In the genomic region with DNA sequence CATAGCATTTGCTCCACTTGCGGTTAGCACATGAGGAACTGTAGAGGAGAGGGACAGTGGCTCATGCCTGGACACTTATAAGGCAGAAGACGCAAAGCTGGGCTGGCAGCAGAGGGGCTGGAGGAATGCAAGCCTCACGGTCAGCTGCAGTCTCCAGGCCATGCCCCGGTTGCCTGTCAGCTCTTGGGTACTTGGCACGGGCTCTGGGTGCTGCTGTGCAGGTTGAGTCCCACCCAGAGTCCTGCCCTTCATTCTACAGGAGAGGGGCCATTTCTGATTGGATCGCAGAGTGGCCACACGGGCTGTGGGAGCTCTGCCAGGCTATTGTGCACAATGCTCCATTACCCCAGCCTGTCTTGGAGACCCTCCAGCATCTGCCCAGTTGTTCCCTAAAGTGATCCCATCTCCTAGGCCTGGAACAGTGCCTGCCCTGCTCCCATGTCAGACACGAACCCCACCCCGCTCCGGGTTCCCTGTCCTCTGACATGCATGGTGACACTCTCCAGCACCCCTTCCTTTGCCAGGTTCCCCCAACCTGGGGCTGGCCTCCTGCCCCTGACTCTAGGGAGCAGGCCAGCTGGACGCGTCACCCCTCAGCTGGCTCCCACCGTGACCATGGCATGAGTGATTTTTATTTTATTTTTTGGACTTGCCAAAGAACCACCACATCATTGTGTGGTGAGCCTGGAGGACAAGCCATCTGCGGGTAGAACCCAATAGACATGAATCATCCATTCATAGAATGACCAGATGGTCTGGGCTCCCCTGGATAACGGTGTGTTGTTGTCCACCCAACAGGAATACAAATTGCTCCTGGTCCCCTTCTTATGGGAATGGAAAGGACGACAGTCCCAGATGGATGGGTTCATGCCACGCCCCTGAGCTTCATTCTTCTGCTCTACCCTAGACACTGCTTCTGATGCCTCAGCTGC, we compare ENCODE assay signal across 16 cellular contexts. TPM values are rescaled to one million over a fixed set of nuclear protein-coding genes. Genes with fewer than 3 reads are reported as not detected.
DNase-seq lines count a peak whose midpoint lies in the region; ATAC-seq and TF ChIP-seq lines count a peak whose summit lies in the region.
"Had no signal": no experiment of that assay in that cellular context is flagged by ENCODE, and none has a peak within 500 bp of the region (broad histone marks: within the 10 kb centered on the region; RNA-seq: fewer than 3 reads in every experiment).

No MANE protein-coding gene starts in this region.

- intact Hi-C loops in prostate gland (cut with DNase I) = no loop called here

- no peak overlapping the region for H3K4me2 ChIP-seq in SK-N-SH
- H3K4me2 ChIP-seq: A549 had no signal

- no peaks in the 10 kb centered on the region for H3K36me3 Mint-ChIP-seq in endodermal cell (ENCODE audit: low read depth)
- H3K36me3 Mint-ChIP-seq: naive thymus-derived CD8-positive, alpha-beta T cell had no signal

- peak; percentile 10 for DNase-seq in SK-N-SH
- DNase-seq in NCI-H69 (lab: John Stamatoyannopoulos, UW) = peak; percentile 59
- no peak for DNase-seq in endodermal cell
- peak; percentile 3 for DNase-seq in prostate gland (ENCODE audit: low spot score)
- no peak for DNase-seq in NOMO-1 (lab: John Stamatoyannopoulos, UW; ENCODE audit: unreplicated experiment in 2 of 2)
- no peak for DNase-seq in NCI-H1436 (lab: John Stamatoyannopoulos, UW)
- no peak for DNase-seq in NCI-H2227 (lab: John Stamatoyannopoulos, UW; ENCODE audit: unreplicated experiment)
- DNase-seq: GOT3; naive thymus-derived CD8-positive, alpha-beta T cell; NCI-H146; NCI-H524 treated with DMSO at 0.1 percent for 48 hours; T1000 had no signal

- no peaks in the 10 kb centered on the region for H4K20me1 ChIP-seq in SK-N-SH (ENCODE audit: insufficient read depth)

- no peaks in the 10 kb centered on the region for H3F3A ChIP-seq in SK-N-SH (replicated peaks; ENCODE audit: insufficient read depth)

- CTCF ChIA-PET in SK-N-SH (lab: Yijun Ruan, JAX) = no interaction called here

- no peaks in the 10 kb centered on the region for H3K9me3 ChIP-seq in SK-N-SH
- no peaks in the 10 kb centered on the region for H3K9me3 ChIP-seq in endodermal cell (ENCODE audit: control insufficient read depth, low read length)
- no peaks in the 10 kb centered on the region for H3K9me3 ChIP-seq in prostate gland
- H3K9me3 ChIP-seq: A549 had no signal

- TF ChIP-seq CTCF in SK-N-SH (IDR thresholded peaks at IDR 0.05) (no peak), endodermal cell (conservative IDR thresholded peaks at IDR 0.05) (no peak), prostate gland (IDR thresholded peaks at IDR 0.05) (no peak)

- H3K4me1 Mint-ChIP-seq in endodermal cell = peaks cover 14% of the 10 kb centered on the region

- TF ChIP-seq POLR2A in prostate gland (IDR thresholded peaks at IDR 0.05) = no peak

- no peaks in the 10 kb centered on the region for H3K79me2 ChIP-seq in SK-N-SH (ENCODE audit: insufficient read depth)

- no peaks in the 10 kb centered on the region for H3K9me3 Mint-ChIP-seq in endodermal cell
- H3K9me3 Mint-ChIP-seq: naive thymus-derived CD8-positive, alpha-beta T cell had no signal

- no peak for TF ChIP-seq RAD21 in SK-N-SH (IDR thresholded peaks at IDR 0.05; ENCODE audit: low read length)

- POLR2A ChIA-PET in SK-N-SH (lab: Yijun Ruan, JAX) = no interaction called here

- H3K27ac Mint-ChIP-seq in endodermal cell = peak overlapping the region; percentile 66

- H3K9ac ChIP-seq in SK-N-SH (no peak overlapping the region), endodermal cell (ENCODE audit: extremely low read depth, low read length, poor library complexity, severe bottlenecking) (no peak overlapping the region)

- H2AFZ ChIP-seq in SK-N-SH (ENCODE audit: low read depth) = no peak overlapping the region

- H3K4me3 ChIP-seq in SK-N-SH (ENCODE audit: low read depth in 2 of 2, low read length in 1 of 2) (no peak overlapping the region), endodermal cell (ENCODE audit: low read length) (no peak overlapping the region), prostate gland (no peak overlapping the region)
- H3K4me3 ChIP-seq: A549 had no signal

- H3K4me3 Mint-ChIP-seq in endodermal cell = no peak overlapping the region
- H3K4me3 Mint-ChIP-seq: naive thymus-derived CD8-positive, alpha-beta T cell had no signal

- TF ChIP-seq EP300 in SK-N-SH (IDR thresholded peaks at IDR 0.05; ENCODE audit: borderline replicate concordance in 1 of 2, low read depth in 1 of 2, low read length in 1 of 2) = no peak

- no peaks in the 10 kb centered on the region for H3K9me2 ChIP-seq in SK-N-SH

- H3K36me3 ChIP-seq in SK-N-SH (replicated peaks in 1 of 2; ENCODE audit: control insufficient read depth in 1 of 2, insufficient read depth in 2 of 2, low read length in 1 of 2) = no peaks in the 10 kb centered on the region
- no peaks in the 10 kb centered on the region for H3K36me3 ChIP-seq in endodermal cell (ENCODE audit: control insufficient read depth, insufficient read depth, low read length)
- H3K36me3 ChIP-seq in prostate gland = no peaks in the 10 kb centered on the region

- WGBS in SK-N-SH (ENCODE audit: low lambda C conversion rate) = 71% methylated on average over 15 of the region's 17 CpGs
- WGBS in endodermal cell (ENCODE audit: insufficient coverage in 1 of 2, insufficient read length in 1 of 2), 2 experiments = 88 to 94% methylated on average over 9 to 17 of the region's 17 CpGs
- 85% methylated on average over 17 of the region's 17 CpGs for WGBS in prostate gland

- H3K27me3 ChIP-seq in SK-N-SH (ENCODE audit: insufficient read depth) = no peaks in the 10 kb centered on the region
- no peaks in the 10 kb centered on the region for H3K27me3 ChIP-seq in endodermal cell (ENCODE audit: control insufficient read depth, insufficient read depth, low read length, poor library complexity, severe bottlenecking)
- no peaks in the 10 kb centered on the region for H3K27me3 ChIP-seq in prostate gland (replicated peaks; ENCODE audit: insufficient read depth)

- H3K27ac ChIP-seq in SK-N-SH (ENCODE audit: low read depth in 2 of 2, low read length in 1 of 2) (no peak overlapping the region), endodermal cell (ENCODE audit: low read depth, low read length) (no peak overlapping the region), prostate gland (no peak overlapping the region)
- H3K27ac ChIP-seq: A549, epithelial cell of prostate had no signal

- ATAC-seq in SK-N-SH treated with all-trans-retinoic acid at 6 μM for 48 hours = no peak
- ATAC-seq: A549; left colon; naive thymus-derived CD8-positive, alpha-beta T cell had no signal

- H3K4me1 ChIP-seq in SK-N-SH (ENCODE audit: control insufficient read depth in 1 of 2, insufficient read depth in 2 of 2, low read depth in 1 of 2, low read length in 1 of 2) (peaks cover 0 to 34% of the 10 kb centered on the region in 2 experiments; a peak in 1 of 4 replicates), endodermal cell (ENCODE audit: control insufficient read depth, insufficient read depth, low read length) (peaks cover 6% of the 10 kb centered on the region), prostate gland (replicated peaks) (peaks cover 6% of the 10 kb centered on the region)
- H3K4me1 ChIP-seq: A549 had no signal

- H3K27me3 Mint-ChIP-seq in endodermal cell (ENCODE audit: insufficient read depth) = peaks cover 4% of the 10 kb centered on the region
- H3K27me3 Mint-ChIP-seq: naive thymus-derived CD8-positive, alpha-beta T cell had no signal

TF ChIP-seq in SK-N-SH, 30 proteins besides CTCF, POLR2A, EP300 and RAD21 (continues in another document):
- TF ChIP-seq RFX5 (IDR thresholded peaks at IDR 0.05; ENCODE audit: low read length) (no peak), FOSL2 (IDR thresholded peaks at IDR 0.05; ENCODE audit: borderline replicate concordance, low read depth) (no peak), EZH2phosphoT487 (IDR thresholded peaks at IDR 0.05; ENCODE audit: borderline replicate concordance, low read depth) (no peak)
- TF ChIP-seq, protein P1, sequence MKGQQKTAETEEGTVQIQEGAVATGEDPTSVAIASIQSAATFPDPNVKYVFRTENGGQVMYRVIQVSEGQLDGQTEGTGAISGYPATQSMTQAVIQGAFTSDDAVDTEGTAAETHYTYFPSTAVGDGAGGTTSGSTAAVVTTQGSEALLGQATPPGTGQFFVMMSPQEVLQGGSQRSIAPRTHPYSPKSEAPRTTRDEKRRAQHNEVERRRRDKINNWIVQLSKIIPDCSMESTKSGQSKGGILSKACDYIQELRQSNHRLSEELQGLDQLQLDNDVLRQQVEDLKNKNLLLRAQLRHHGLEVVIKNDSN (IDR thresholded peaks at IDR 0.05; ENCODE audit: borderline replicate concordance, low read depth) = no peak

TF ChIP-seq in SK-N-SH treated with all-trans-retinoic acid at 6 μM for 48 hours, 23 proteins besides CTCF, POLR2A, EP300 and RAD21:
- TF ChIP-seq ISL1 (CRISPR knock-in tag; IDR thresholded peaks at IDR 0.05) (no peak), ZNF565 (CRISPR knock-in tag; conservative IDR thresholded peaks at IDR 0.05; ENCODE audit: low read depth) (no peak), SNAI2 (CRISPR knock-in tag; IDR thresholded peaks at IDR 0.05) (no peak), ARNTL (CRISPR knock-in tag; IDR thresholded peaks at IDR 0.05; ENCODE audit: borderline replicate concordance, low read depth) (no peak)

RNA-seq across cellular contexts. Expression of a gene that starts 51.0 kb away (rescaled TPM):
- polyA plus RNA-seq in SK-N-SH (2012; rRNA removed) = 7.1 and 8.6 TPM in 2 replicates
- 9.4 and 11.1 TPM in 2 replicates for polyA plus RNA-seq in SK-N-SH (2012; cell fraction: cytosol; rRNA removed)
- 7.4 and 9.3 TPM in 2 replicates for polyA plus RNA-seq in SK-N-SH (2012; cell fraction: nucleus; rRNA removed)
- total RNA-seq in endodermal cell (10 to 100 TPM; 18.7 to 18.9 TPM), prostate gland (10 to 100 TPM; 16.6 to 56.5 TPM)
- 58.0 TPM for polyA plus RNA-seq in endodermal cell (2013, experiment 1 of 2)
- polyA plus RNA-seq in endodermal cell (2013, experiment 2 of 2) = 51.5 TPM

Comparison
In these comparisons a context has a peak if more than half of its experiments do, and no peak if none do; other contexts are left out.
1. DNase-seq: peak in SK-N-SH (single experiment), NCI-H69 (single experiment) and prostate gland (single experiment); none in endodermal cell (single experiment), NOMO-1 (0 of 2), NCI-H1436 (single experiment) and NCI-H2227 (single experiment).